10 cellular contexts compared by ENCODE assay signal in genomic region chr17:81514485-81514734, GRCh38. TPM values are rescaled to one million over a fixed set of nuclear protein-coding genes. Genes with fewer than 3 reads are reported as not detected.
A peak's percentile ranks its signal among the peaks of the same experiment; 100 is the strongest.
DNase-seq lines count a peak whose midpoint lies in the region; ATAC-seq lines count a peak whose summit lies in the region.
"Had no signal": no experiment of that assay in that cellular context is flagged by ENCODE, and none has a peak within 500 bp of the region (broad histone marks: within the 10 kb centered on the region; RNA-seq: fewer than 3 reads in every experiment).

No MANE protein-coding gene starts in this region.

- no peaks in the 10 kb centered on the region for H3K27me3 Mint-ChIP-seq in activated CD4-positive, alpha-beta memory T cell treated with anti-CD3 and anti-CD28 coated beads, Interleukin-2, amount 10 ng/mL, durations not matched to agents 7 days and 5 days
- H3K27me3 Mint-ChIP-seq in stimulated activated naive B cell treated with anti-CD40 and anti-IgM and Interleukin-4, amounts not matched to agents 10 μg/mL and 1 μg/mL and 100 μg/mL, for 72 hours, result no peaks in the 10 kb centered on the region

- H3K9me3 ChIP-seq in iPS-15b (ENCODE audit: control insufficient read depth, insufficient read depth, low read length), result no peaks in the 10 kb centered on the region

- peaks cover 34% of the 10 kb centered on the region for H3K36me3 Mint-ChIP-seq in activated CD4-positive, alpha-beta memory T cell treated with anti-CD3 and anti-CD28 coated beads, Interleukin-2, amount 10 ng/mL, durations not matched to agents 7 days and 5 days (ENCODE audit: low read depth)
- peaks cover 42 to 47% of the 10 kb centered on the region in 2 donors for H3K36me3 Mint-ChIP-seq in stimulated activated naive B cell treated with anti-CD40 and anti-IgM and Interleukin-4, amounts not matched to agents 10 μg/mL and 1 μg/mL and 100 μg/mL, for 72 hours

- no peaks in the 10 kb centered on the region for H3K27me3 ChIP-seq in iPS-15b (ENCODE audit: control insufficient read depth, insufficient read depth, low read length)

- peak overlapping the region; percentile 79 for H3K4me3 Mint-ChIP-seq in activated CD4-positive, alpha-beta memory T cell treated with anti-CD3 and anti-CD28 coated beads, Interleukin-2, amount 10 ng/mL, durations not matched to agents 7 days and 5 days
- peak overlapping the region; percentile 91 to 98 for H3K4me3 Mint-ChIP-seq in stimulated activated naive B cell treated with anti-CD40 and anti-IgM and Interleukin-4, amounts not matched to agents 10 μg/mL and 1 μg/mL and 100 μg/mL, for 72 hours

- H3K9me3 Mint-ChIP-seq in activated CD4-positive, alpha-beta memory T cell treated with anti-CD3 and anti-CD28 coated beads, Interleukin-2, amount 10 ng/mL, durations not matched to agents 7 days and 5 days, result no peaks in the 10 kb centered on the region
- no peaks in the 10 kb centered on the region for H3K9me3 Mint-ChIP-seq in stimulated activated naive B cell treated with anti-CD40 and anti-IgM and Interleukin-4, amounts not matched to agents 10 μg/mL and 1 μg/mL and 100 μg/mL, for 72 hours

- DNase-seq in DMS 273 (lab: John Stamatoyannopoulos, UW; ENCODE audit: unreplicated experiment) (peak; percentile 69), DMS 273 treated with DMSO at 0.1 percent for 48 hours (lab: John Stamatoyannopoulos, UW) (no peak), NCI-H2227 treated with DMSO at 0.1 percent for 48 hours (lab: John Stamatoyannopoulos, UW) (no peak), GF-D8 (lab: John Stamatoyannopoulos, UW) (no peak), midbrain (lab: John Stamatoyannopoulos, UW) (no peak)
- no peak for DNase-seq in activated CD4-positive, alpha-beta memory T cell treated with anti-CD3 and anti-CD28 coated beads, Interleukin-2, amount 10 ng/mL, durations not matched to agents 7 days and 5 days
- no peak for DNase-seq in stimulated activated naive B cell treated with anti-CD40 and anti-IgM and Interleukin-4, amounts not matched to agents 10 μg/mL and 1 μg/mL and 100 μg/mL, for 72 hours
- DNase-seq: 8988T, NCI-H446 had no signal

- peaks cover 10% of the 10 kb centered on the region for H3K4me1 ChIP-seq in iPS-15b (ENCODE audit: control insufficient read depth, insufficient read depth, low read length)

- peaks cover 33% of the 10 kb centered on the region for H3K4me1 Mint-ChIP-seq in activated CD4-positive, alpha-beta memory T cell treated with anti-CD3 and anti-CD28 coated beads, Interleukin-2, amount 10 ng/mL, durations not matched to agents 7 days and 5 days
- H3K4me1 Mint-ChIP-seq in stimulated activated naive B cell treated with anti-CD40 and anti-IgM and Interleukin-4, amounts not matched to agents 10 μg/mL and 1 μg/mL and 100 μg/mL, for 72 hours, result peaks cover 28 to 53% of the 10 kb centered on the region in 2 donors

- H3K36me3 ChIP-seq in iPS-15b (ENCODE audit: control insufficient read depth, insufficient read depth, low read length), result peaks cover 29% of the 10 kb centered on the region

- peak overlapping the region; percentile 61 for H3K4me3 ChIP-seq in iPS-15b (ENCODE audit: low read depth, low read length)

- peak overlapping the region; percentile 90 for H3K27ac Mint-ChIP-seq in activated CD4-positive, alpha-beta memory T cell treated with anti-CD3 and anti-CD28 coated beads, Interleukin-2, amount 10 ng/mL, durations not matched to agents 7 days and 5 days
- peak overlapping the region; percentile 99 for H3K27ac Mint-ChIP-seq in stimulated activated naive B cell treated with anti-CD40 and anti-IgM and Interleukin-4, amounts not matched to agents 10 μg/mL and 1 μg/mL and 100 μg/mL, for 72 hours

- CTCF ChIA-PET in activated CD4-positive, alpha-beta memory T cell treated with anti-CD3 and anti-CD28 coated beads, Interleukin-2, amount 10 ng/mL, durations not matched to agents 7 days and 5 days (lab: Charles Lee), result no interaction called here

- POLR2A ChIA-PET in activated CD4-positive, alpha-beta memory T cell treated with anti-CD3 and anti-CD28 coated beads, Interleukin-2, amount 10 ng/mL, durations not matched to agents 7 days and 5 days (lab: Charles Lee), result interaction anchor here (1.0 to 2.7 kb wide), 5 partner anchors 19 to 275 kb away, joined by 3 to 8 read pairs (median 7); partner anchors contain the start of genes ARL16, FAAP100, HGS and NDUFAF8

- peak overlapping the region; percentile 89 for H3K9ac ChIP-seq in iPS-15b (ENCODE audit: low read depth, low read length)

- ATAC-seq in stimulated activated naive B cell treated with anti-CD40 and anti-IgM and Interleukin-4, amounts not matched to agents 10 μg/mL and 1 μg/mL and 100 μg/mL, for 72 hours (replicated peaks), result no peak

RNA-seq across cellular contexts. Expression of gene ACTG1, which starts 1.8 kb away (rescaled TPM):
- 1,000 to 10,000 TPM; 3,658 to 3,769 TPM for total RNA-seq in activated CD4-positive, alpha-beta memory T cell treated with anti-CD3 and anti-CD28 coated beads, Interleukin-2, amount 10 ng/mL, durations not matched to agents 7 days and 5 days

RNA-seq across cellular contexts. Expression of gene FSCN2, which starts 13.8 kb away (rescaled TPM):
- total RNA-seq in activated CD4-positive, alpha-beta memory T cell treated with anti-CD3 and anti-CD28 coated beads, Interleukin-2, amount 10 ng/mL, durations not matched to agents 7 days and 5 days, result under 1 TPM; 0.43 to 0.50 TPM

RNA-seq across cellular contexts. Expression of gene FAAP100, which starts 37.7 kb away (rescaled TPM):
- 10 to 100 TPM; 29.0 TPM for total RNA-seq in activated CD4-positive, alpha-beta memory T cell treated with anti-CD3 and anti-CD28 coated beads, Interleukin-2, amount 10 ng/mL, durations not matched to agents 7 days and 5 days
